Comparison of ENCODE assay signal across 15 cellular contexts in the genomic region with DNA sequence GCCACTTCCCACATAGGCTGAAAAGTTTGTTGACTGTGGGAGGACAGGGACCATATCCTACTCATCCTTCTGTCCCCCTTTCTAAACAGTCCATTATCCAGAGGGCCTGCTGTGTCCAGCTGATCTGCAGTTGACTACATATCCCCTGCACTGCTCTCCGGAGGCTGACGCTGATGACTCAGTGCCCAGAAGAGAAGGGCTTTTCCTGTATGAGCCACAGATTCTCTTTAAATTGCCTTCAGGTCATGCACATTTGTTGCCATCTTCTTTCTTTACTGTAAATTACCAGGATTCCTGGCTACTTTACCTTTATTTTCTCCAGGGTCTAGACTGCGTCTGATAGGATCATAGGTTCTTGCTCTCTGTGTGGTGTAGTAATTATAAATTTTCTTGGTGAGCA.
DNase-seq lines count a peak whose midpoint lies in the region; ATAC-seq and TF ChIP-seq lines count a peak whose summit lies in the region.
"Had no signal": no experiment of that assay in that cellular context is flagged by ENCODE, and none has a peak within 500 bp of the region (broad histone marks: within the 10 kb centered on the region; RNA-seq: fewer than 3 reads in every experiment).

No MANE protein-coding gene starts in this region.

- H3K27me3 ChIP-seq in MG63 (no peaks in the 10 kb centered on the region), H7 (ENCODE audit: control insufficient read depth, insufficient read depth, low read length) (no peaks in the 10 kb centered on the region)
- H3K27me3 ChIP-seq: ovary, uterus had no signal

- no peaks in the 10 kb centered on the region for H3K9me3 Mint-ChIP-seq in natural killer cell
- peaks cover 7% of the 10 kb centered on the region for H3K9me3 Mint-ChIP-seq in activated CD4-positive, alpha-beta memory T cell treated with anti-CD3 and anti-CD28 coated beads for 36 hours
- H3K9me3 Mint-ChIP-seq: activated CD4-positive, alpha-beta memory T cell treated with anti-CD3 and anti-CD28 coated beads, Interleukin-2, amount 10 ng/mL, durations not matched to agents 7 days and 5 days had no signal

- peaks cover 7 to 23% of the 10 kb centered on the region in 2 donors for H3K27me3 Mint-ChIP-seq in natural killer cell (ENCODE audit: low read depth in 2 of 2)
- peaks cover 17% of the 10 kb centered on the region for H3K27me3 Mint-ChIP-seq in activated CD4-positive, alpha-beta memory T cell treated with anti-CD3 and anti-CD28 coated beads for 36 hours

- no peaks in the 10 kb centered on the region for H3K4me1 Mint-ChIP-seq in natural killer cell
- H3K4me1 Mint-ChIP-seq in activated CD4-positive, alpha-beta memory T cell treated with anti-CD3 and anti-CD28 coated beads for 36 hours (ENCODE audit: low read depth), result no peaks in the 10 kb centered on the region
- H3K4me1 Mint-ChIP-seq: activated CD4-positive, alpha-beta memory T cell treated with anti-CD3 and anti-CD28 coated beads, Interleukin-2, amount 10 ng/mL, durations not matched to agents 7 days and 5 days; T-cell had no signal

- H3K36me3 ChIP-seq in MG63 (no peaks in the 10 kb centered on the region), H7 (replicated peaks; ENCODE audit: control insufficient read depth, insufficient read depth, low read length) (no peaks in the 10 kb centered on the region)
- H3K36me3 ChIP-seq: ovary, uterus had no signal

- TF ChIP-seq CTCF in natural killer cell (IDR thresholded peaks at IDR 0.05), result no peak

- CTCF ChIA-PET in activated CD4-positive, alpha-beta memory T cell treated with anti-CD3 and anti-CD28 coated beads for 36 hours (lab: Charles Lee), result no interaction called here

- no peak overlapping the region for H3K27ac Mint-ChIP-seq in natural killer cell
- no peak overlapping the region for H3K27ac Mint-ChIP-seq in activated CD4-positive, alpha-beta memory T cell treated with anti-CD3 and anti-CD28 coated beads for 36 hours
- H3K27ac Mint-ChIP-seq: activated CD4-positive, alpha-beta memory T cell treated with anti-CD3 and anti-CD28 coated beads, Interleukin-2, amount 10 ng/mL, durations not matched to agents 7 days and 5 days; T-cell had no signal

- DNase-seq in AG08396 (ENCODE audit: low spot score), result peak; percentile 39
- peak; percentile 54 for DNase-seq in MG63
- peak; percentile 80 for DNase-seq in dermis blood vessel endothelial cell
- DNase-seq in lung microvascular endothelial cell (ENCODE audit: low read depth in 2 of 2), result peak; percentile 69 to 88
- DNase-seq in HuH-7 (ENCODE audit: low spot score), result no peak
- DNase-seq in natural killer cell, result no peak
- DNase-seq in H7, result no peak
- no peak for DNase-seq in activated CD4-positive, alpha-beta memory T cell treated with anti-CD3 and anti-CD28 coated beads for 36 hours
- DNase-seq: activated CD4-positive, alpha-beta memory T cell treated with anti-CD3 and anti-CD28 coated beads, Interleukin-2, amount 10 ng/mL, durations not matched to agents 7 days and 5 days; GF-D8; left ventricle myocardium superior; NCI-H2171 treated with DMSO at 0.1 percent for 48 hours; ovary; T-cell; uterus had no signal

- no peaks in the 10 kb centered on the region for H3K9me3 ChIP-seq in MG63
- H3K9me3 ChIP-seq: uterus had no signal

- intact Hi-C loops in natural killer cell (cut with micrococcal nuclease), result no loop called here
- intact Hi-C loops in activated CD4-positive, alpha-beta memory T cell treated with anti-CD3 and anti-CD28 coated beads for 36 hours (cut with micrococcal nuclease), result no loop called here

- H3K4me3 ChIP-seq in MG63 (no peak overlapping the region), H7 (ENCODE audit: insufficient read depth, low read depth, low read length) (no peak overlapping the region)
- H3K4me3 ChIP-seq: ovary, uterus had no signal

- H3K36me3 Mint-ChIP-seq in natural killer cell, result peaks cover 5% of the 10 kb centered on the region
- H3K36me3 Mint-ChIP-seq in activated CD4-positive, alpha-beta memory T cell treated with anti-CD3 and anti-CD28 coated beads for 36 hours, result no peaks in the 10 kb centered on the region
- H3K36me3 Mint-ChIP-seq: T-cell had no signal

- ATAC-seq in natural killer cell, result no peak
- ATAC-seq: left ventricle myocardium superior, T-cell had no signal

- POLR2A ChIA-PET in activated CD4-positive, alpha-beta memory T cell treated with anti-CD3 and anti-CD28 coated beads for 36 hours (lab: Charles Lee), result no interaction called here

- no peak overlapping the region for H3K4me3 Mint-ChIP-seq in natural killer cell
- no peak overlapping the region for H3K4me3 Mint-ChIP-seq in activated CD4-positive, alpha-beta memory T cell treated with anti-CD3 and anti-CD28 coated beads for 36 hours
- H3K4me3 Mint-ChIP-seq: activated CD4-positive, alpha-beta memory T cell treated with anti-CD3 and anti-CD28 coated beads, Interleukin-2, amount 10 ng/mL, durations not matched to agents 7 days and 5 days; T-cell had no signal

Comparison
In these comparisons a context has a peak if more than half of its experiments do, and no peak if none do; other contexts are left out.
1. DNase-seq: peak in AG08396 (single experiment), MG63 (single experiment), dermis blood vessel endothelial cell (single experiment) and lung microvascular endothelial cell (2 of 2); none in HuH-7 (single experiment), natural killer cell (single experiment), H7 (single experiment) and activated CD4-positive, alpha-beta memory T cell treated with anti-CD3 and anti-CD28 coated beads for 36 hours (single experiment).